ENCODE assay signal across 9 cellular contexts in the genomic region with DNA sequence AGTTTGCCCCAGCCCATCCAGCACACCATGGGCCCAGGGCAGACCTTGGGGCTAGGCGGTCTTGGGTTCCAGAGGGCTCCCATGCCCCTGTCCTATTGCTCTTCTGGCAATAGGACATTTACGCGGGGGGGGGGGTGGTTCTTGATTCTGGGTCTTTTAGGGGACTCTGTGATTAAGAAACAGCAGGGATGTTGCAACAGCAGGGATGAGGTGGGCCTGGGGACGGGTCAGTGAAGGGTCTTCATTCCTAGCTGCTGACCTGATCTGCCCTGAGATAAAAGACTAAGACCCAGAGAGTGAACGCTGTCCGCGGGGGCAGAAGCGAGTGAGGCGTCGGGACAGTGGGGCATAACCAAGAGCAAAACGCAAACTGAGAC. TPM values are rescaled to one million over a fixed set of nuclear protein-coding genes. Genes with fewer than 3 reads are reported as not detected.
DNase-seq lines count a peak whose midpoint lies in the region; ATAC-seq and TF ChIP-seq lines count a peak whose summit lies in the region.
"Had no signal": no experiment of that assay in that cellular context is flagged by ENCODE, and none has a peak within 500 bp of the region (broad histone marks: within the 10 kb centered on the region; RNA-seq: fewer than 3 reads in every experiment).

No MANE protein-coding gene starts in this region.

- H3F3A ChIP-seq in smooth muscle cell (ENCODE audit: low read depth), result peaks cover 4% of the 10 kb centered on the region

- no peaks in the 10 kb centered on the region for H4K20me1 ChIP-seq in smooth muscle cell (ENCODE audit: low read depth)

- 14% methylated on average over 11 of the region's 11 CpGs for WGBS in smooth muscle cell (ENCODE audit: low lambda C conversion rate)

- DNase-seq in HFF-Myc (ENCODE audit: extremely low read depth, low read depth), result no peak
- no peak for DNase-seq in activated CD8-positive, alpha-beta T cell treated with anti-CD3 and anti-CD28 coated beads, Interleukin-2, amount 10 ng/mL, durations not matched to agents 7 days and 5 days
- DNase-seq in smooth muscle cell (lab: John Stamatoyannopoulos, UW; ENCODE audit: unreplicated experiment), result no peak
- no peak for DNase-seq in DMS53 treated with DMSO at 0.1 percent for 48 hours (lab: John Stamatoyannopoulos, UW; ENCODE audit: unreplicated experiment)
- DNase-seq in D341Med (ENCODE audit: low spot score), result no peak
- DNase-seq in midbrain (lab: John Stamatoyannopoulos, UW), result no peak
- no peak for DNase-seq in activated effector memory CD4-positive, alpha-beta T cell treated with anti-CD3 and anti-CD28 coated beads, Interleukin-2, amount 50 U/mL, for 16 hours

- no peaks in the 10 kb centered on the region for H3K36me3 Mint-ChIP-seq in activated CD8-positive, alpha-beta T cell treated with anti-CD3 and anti-CD28 coated beads, Interleukin-2, amount 10 ng/mL, durations not matched to agents 7 days and 5 days (ENCODE audit: low read depth)

- H3K4me2 ChIP-seq in smooth muscle cell, result peak overlapping the region; percentile 87

- no peak overlapping the region for H3K27ac ChIP-seq in smooth muscle cell (ENCODE audit: low read depth)

- ATAC-seq in activated CD8-positive, alpha-beta T cell treated with anti-CD3 and anti-CD28 coated beads, Interleukin-2, amount 10 ng/mL, durations not matched to agents 7 days and 5 days, result no peak

- peak overlapping the region; percentile 2 for H2AFZ ChIP-seq in smooth muscle cell (ENCODE audit: low read depth)

- no peak for TF ChIP-seq CTCF in HFF-Myc (IDR thresholded peaks at IDR 0.05; ENCODE audit: low read depth, low read length, missing control alignments)
- TF ChIP-seq CTCF in smooth muscle cell (IDR thresholded peaks at IDR 0.05; ENCODE audit: borderline replicate concordance, insufficient read depth, poor library complexity, severe bottlenecking), result no peak

- H3K9ac ChIP-seq in iPS-15b (ENCODE audit: low read depth, low read length) (no peak overlapping the region), smooth muscle cell (ENCODE audit: low read depth) (no peak overlapping the region)

- H3K4me1 Mint-ChIP-seq in activated CD8-positive, alpha-beta T cell treated with anti-CD3 and anti-CD28 coated beads, Interleukin-2, amount 10 ng/mL, durations not matched to agents 7 days and 5 days (ENCODE audit: low read depth), result peaks cover 9% of the 10 kb centered on the region

- peaks cover 56% of the 10 kb centered on the region for H3K27me3 Mint-ChIP-seq in activated CD8-positive, alpha-beta T cell treated with anti-CD3 and anti-CD28 coated beads, Interleukin-2, amount 10 ng/mL, durations not matched to agents 7 days and 5 days (ENCODE audit: low read depth)

- POLR2A ChIA-PET in activated CD8-positive, alpha-beta T cell treated with anti-CD3 and anti-CD28 coated beads, Interleukin-2, amount 10 ng/mL, durations not matched to agents 7 days and 5 days (lab: Charles Lee), result no interaction called here

- CTCF ChIA-PET in activated CD8-positive, alpha-beta T cell treated with anti-CD3 and anti-CD28 coated beads, Interleukin-2, amount 10 ng/mL, durations not matched to agents 7 days and 5 days (lab: Charles Lee), result interaction anchor here (1.2 to 3.4 kb wide), 2 partner anchors 13 to 414 kb away, joined by 4 to 13 read pairs; no protein-coding TSS in a partner anchor

- peak overlapping the region; percentile 54 for H3K4me3 ChIP-seq in HFF-Myc (replicated peaks; ENCODE audit: low read depth, low read length)
- H3K4me3 ChIP-seq in iPS-15b (ENCODE audit: low read depth, low read length), result peak overlapping the region; percentile 65
- peak overlapping the region; percentile 53 for H3K4me3 ChIP-seq in smooth muscle cell

- no peaks in the 10 kb centered on the region for H3K79me2 ChIP-seq in smooth muscle cell (ENCODE audit: low read depth)

- H3K9me3 ChIP-seq in iPS-15b (ENCODE audit: control insufficient read depth, insufficient read depth, low read length) (no peaks in the 10 kb centered on the region), smooth muscle cell (replicated peaks; ENCODE audit: low read depth) (no peaks in the 10 kb centered on the region)

- no peaks in the 10 kb centered on the region for H3K9me3 Mint-ChIP-seq in activated CD8-positive, alpha-beta T cell treated with anti-CD3 and anti-CD28 coated beads, Interleukin-2, amount 10 ng/mL, durations not matched to agents 7 days and 5 days (ENCODE audit: insufficient read depth)

- H3K27me3 ChIP-seq in iPS-15b (ENCODE audit: control insufficient read depth, insufficient read depth, low read length), result peaks cover 66% of the 10 kb centered on the region
- peaks cover 9% of the 10 kb centered on the region for H3K27me3 ChIP-seq in smooth muscle cell (ENCODE audit: low read depth)

- no peaks in the 10 kb centered on the region for H3K36me3 ChIP-seq in iPS-15b (ENCODE audit: control insufficient read depth, insufficient read depth, low read length)
- no peaks in the 10 kb centered on the region for H3K36me3 ChIP-seq in smooth muscle cell (ENCODE audit: low read depth)

- H3K4me3 Mint-ChIP-seq in activated CD8-positive, alpha-beta T cell treated with anti-CD3 and anti-CD28 coated beads, Interleukin-2, amount 10 ng/mL, durations not matched to agents 7 days and 5 days, result peak overlapping the region; percentile 57

- H3K4me1 ChIP-seq in iPS-15b (ENCODE audit: control insufficient read depth, insufficient read depth, low read length) (peaks cover 3% of the 10 kb centered on the region), smooth muscle cell (ENCODE audit: low read depth) (peaks cover 10% of the 10 kb centered on the region)

- no peak overlapping the region for H3K27ac Mint-ChIP-seq in activated CD8-positive, alpha-beta T cell treated with anti-CD3 and anti-CD28 coated beads, Interleukin-2, amount 10 ng/mL, durations not matched to agents 7 days and 5 days

RNA-seq across cellular contexts. Expression of a gene that starts 0.4 kb away (rescaled TPM):
- total RNA-seq in activated CD8-positive, alpha-beta T cell treated with anti-CD3 and anti-CD28 coated beads, Interleukin-2, amount 10 ng/mL, durations not matched to agents 7 days and 5 days, result under 1 TPM; 0.05 to 0.08 TPM
- 3.4 and 5.3 TPM in 2 replicates for total RNA-seq in smooth muscle cell
- polyA plus RNA-seq in smooth muscle cell, result 0.65 and 1.4 TPM in 2 replicates
- total RNA-seq: SK-MEL-5 had no signal

RNA-seq across cellular contexts. Expression of a gene that starts 19.6 kb away (rescaled TPM):
- total RNA-seq in activated CD8-positive, alpha-beta T cell treated with anti-CD3 and anti-CD28 coated beads, Interleukin-2, amount 10 ng/mL, durations not matched to agents 7 days and 5 days, result not detected
- total RNA-seq in smooth muscle cell, result not detected in 2 replicates
- 0.21 TPM in 1 of 2 replicates, not detected in the other for polyA plus RNA-seq in smooth muscle cell
